15 cellular contexts compared by ENCODE assay signal in genomic region chr1:39877980-39878956, GRCh38. TPM values are rescaled to one million over a fixed set of nuclear protein-coding genes. Genes with fewer than 3 reads are reported as not detected.
A peak's percentile ranks its signal among the peaks of the same experiment; 100 is the strongest.
DNase-seq lines count a peak whose midpoint lies in the region; ATAC-seq, FAIRE-seq and TF ChIP-seq lines count a peak whose summit lies in the region.
"Had no signal": no experiment of that assay in that cellular context is flagged by ENCODE, and none has a peak within 500 bp of the region (broad histone marks: within the 10 kb centered on the region; RNA-seq: fewer than 3 reads in every experiment).

No MANE protein-coding gene starts in this region.

- peak overlapping the region; percentile 21 for H3K27ac Mint-ChIP-seq in CD4-positive, alpha-beta T cell
- peak overlapping the region; percentile 32 for H3K27ac Mint-ChIP-seq in mesothelial cell of epicardium
- H3K27ac Mint-ChIP-seq: activated CD4-positive, alpha-beta T cell treated with anti-CD3 and anti-CD28 coated beads, Interleukin-2, amount 10 ng/mL, durations not matched to agents 7 days and 5 days; stimulated activated naive CD8-positive, alpha-beta T cell treated with anti-CD3 and anti-CD28 coated beads, Interleukin-15, Interleukin-2, amounts not matched to agents 100 ng/mL and 50 ng/mL, for 24 hours had no signal

- intact Hi-C loops in CD4-positive, alpha-beta T cell (cut with DNase I, micrococcal nuclease), result no loop called here

- H3K23ac ChIP-seq in H1 (ENCODE audit: insufficient read length), result no peak overlapping the region

- no peak for TF ChIP-seq POLR2A in H1 (IDR thresholded peaks at IDR 0.05; ENCODE audit: control extremely low read depth in 1 of 2, low read depth in 2 of 2, low read length in 2 of 2)

- no peak overlapping the region for H3K27ac ChIP-seq in CD4-positive, alpha-beta T cell (ENCODE audit: low read depth, low read length)
- H3K27ac ChIP-seq in H1 (ENCODE audit: low read depth, low read length), result no peak overlapping the region

- H3K9ac ChIP-seq in Loucy (ENCODE audit: low read depth, low read length, poor library complexity, severe bottlenecking) (peak overlapping the region; percentile 42), H1 (replicated peaks in 1 of 4; ENCODE audit: extremely low read depth in 1 of 4, low read depth in 3 of 4, low read length in 3 of 4) (no peak overlapping the region)

- H3K4me3 ChIP-seq in Loucy (ENCODE audit: low read length, poor library complexity, severe bottlenecking) (peak overlapping the region; percentile 53), H1 (ENCODE audit: extremely low read depth in 1 of 4, insufficient read depth in 2 of 4, low read depth in 3 of 4, low read length in 4 of 4) (peak overlapping the region in 1 of 4 experiments; percentile 2; a peak in 1 of 8 replicates)
- H3K4me3 ChIP-seq: esophagus squamous epithelium had no signal

- DNase-seq in CD4-positive, alpha-beta T cell, result no peak
- DNase-seq in H1 (ENCODE audit: low read depth in 1 of 2, low spot score in 2 of 2), result no peak
- DNase-seq in mesothelial cell of epicardium (ENCODE audit: low spot score in 2 of 2, unreplicated experiment in 2 of 2), result no peak
- no peak for DNase-seq in GF-D8 (lab: John Stamatoyannopoulos, UW)
- no peak for DNase-seq in amygdala (lab: John Stamatoyannopoulos, UW)
- DNase-seq in H4 (ENCODE audit: low spot score), result no peak
- DNase-seq: activated CD4-positive, alpha-beta T cell treated with anti-CD3 and anti-CD28 coated beads, Interleukin-2, amount 10 ng/mL, durations not matched to agents 7 days and 5 days; amniotic stem cell; DMS 273 treated with DMSO at 0.1 percent for 48 hours; esophagus squamous epithelium; NCI-H1694; NCI-H748 treated with DMSO at 0.1 percent for 48 hours had no signal

- H2AFZ ChIP-seq in Loucy (ENCODE audit: low read length), result no peak overlapping the region
- no peak overlapping the region for H2AFZ ChIP-seq in H1 (ENCODE audit: low read length)

- H3K9me3 ChIP-seq in CD4-positive, alpha-beta T cell (ENCODE audit: control insufficient read depth, low read length), result no peaks in the 10 kb centered on the region
- H3K9me3 ChIP-seq in Loucy (ENCODE audit: insufficient read depth, low read depth, low read length), result no peaks in the 10 kb centered on the region
- H3K9me3 ChIP-seq in H1 (ENCODE audit: insufficient read depth in 2 of 2, low read depth in 1 of 2, low read length in 1 of 2), result no peaks in the 10 kb centered on the region
- H3K9me3 ChIP-seq: esophagus squamous epithelium had no signal

- peak overlapping the region; percentile 70 for H3K4me2 ChIP-seq in Loucy (ENCODE audit: low read depth, low read length, poor library complexity, severe bottlenecking)
- peak overlapping the region; percentile 18 to 40; a peak in 2 of 4 replicates for H3K4me2 ChIP-seq in H1 (ENCODE audit: insufficient read depth in 1 of 2, low read depth in 2 of 2, low read length in 2 of 2)

- H3F3A ChIP-seq in Loucy (ENCODE audit: low read depth), result no peaks in the 10 kb centered on the region; the same call in 1 of the 2 replicates

- peaks cover 5% of the 10 kb centered on the region; the same call in 1 of the 2 replicates for H3K23me2 ChIP-seq in H1 (ENCODE audit: low read depth, low read length)

- H3K27me3 ChIP-seq in CD4-positive, alpha-beta T cell (ENCODE audit: control insufficient read depth, insufficient read depth, low read length), result no peaks in the 10 kb centered on the region
- H3K27me3 ChIP-seq in Loucy (ENCODE audit: insufficient read depth, low read length, poor library complexity, severe bottlenecking) (no peaks in the 10 kb centered on the region), H1 (replicated peaks in 1 of 4; ENCODE audit: control insufficient read depth in 3 of 4, extremely low read depth in 1 of 4, insufficient read depth in 3 of 4, low read length in 3 of 4) (no peaks in the 10 kb centered on the region)
- H3K27me3 ChIP-seq: esophagus squamous epithelium had no signal

- peaks cover 3% of the 10 kb centered on the region for H3K79me1 ChIP-seq in H1 (ENCODE audit: low read depth, low read length)

- peak overlapping the region; percentile 20 for H3K4me3 Mint-ChIP-seq in CD4-positive, alpha-beta T cell
- H3K4me3 Mint-ChIP-seq in mesothelial cell of epicardium, result no peak overlapping the region
- H3K4me3 Mint-ChIP-seq: activated CD4-positive, alpha-beta T cell treated with anti-CD3 and anti-CD28 coated beads, Interleukin-2, amount 10 ng/mL, durations not matched to agents 7 days and 5 days; stimulated activated naive CD8-positive, alpha-beta T cell treated with anti-CD3 and anti-CD28 coated beads, Interleukin-15, Interleukin-2, amounts not matched to agents 100 ng/mL and 50 ng/mL, for 24 hours had no signal

- H3K36me3 ChIP-seq in Loucy (ENCODE audit: insufficient read depth, low read length) (no peaks in the 10 kb centered on the region), H1 (ENCODE audit: control insufficient read depth in 2 of 4, insufficient read depth in 4 of 4, low read length in 3 of 4) (peaks cover 4 to 6% (median 6%) of the 10 kb centered on the region in 4 experiments; a peak in 5 of 8 replicates)

- H4K91ac ChIP-seq in H1 (replicated peaks; ENCODE audit: insufficient read length, low read length), result no peak overlapping the region

- no peaks in the 10 kb centered on the region for H3K27me3 Mint-ChIP-seq in CD4-positive, alpha-beta T cell
- H3K27me3 Mint-ChIP-seq in mesothelial cell of epicardium (ENCODE audit: low read depth), result no peaks in the 10 kb centered on the region
- H3K27me3 Mint-ChIP-seq: activated CD4-positive, alpha-beta T cell treated with anti-CD3 and anti-CD28 coated beads, Interleukin-2, amount 10 ng/mL, durations not matched to agents 7 days and 5 days; stimulated activated naive CD8-positive, alpha-beta T cell treated with anti-CD3 and anti-CD28 coated beads, Interleukin-15, Interleukin-2, amounts not matched to agents 100 ng/mL and 50 ng/mL, for 24 hours had no signal

- H2BK15ac ChIP-seq in H1 (ENCODE audit: low read length), result no peak overlapping the region

- CTCF ChIA-PET in CD4-positive, alpha-beta T cell (lab: Charles Lee), result interaction anchor here (0.7 kb wide), 1 partner anchor 96 kb away, joined by 3 read pairs; no protein-coding TSS in a partner anchor
- CTCF ChIA-PET in H1 (lab: Charles Lee; ENCODE audit: partially characterized antibody), result interaction anchor here (0.7 to 2.9 kb wide), 6 partner anchors 14 to 39 kb away, joined by 3 to 9 read pairs (median 4); no protein-coding TSS in a partner anchor

- no peaks in the 10 kb centered on the region for H3K9me3 Mint-ChIP-seq in CD4-positive, alpha-beta T cell
- H3K9me3 Mint-ChIP-seq in mesothelial cell of epicardium, result no peaks in the 10 kb centered on the region
- H3K9me3 Mint-ChIP-seq: activated CD4-positive, alpha-beta T cell treated with anti-CD3 and anti-CD28 coated beads, Interleukin-2, amount 10 ng/mL, durations not matched to agents 7 days and 5 days; stimulated activated naive CD8-positive, alpha-beta T cell treated with anti-CD3 and anti-CD28 coated beads, Interleukin-15, Interleukin-2, amounts not matched to agents 100 ng/mL and 50 ng/mL, for 24 hours had no signal

- no peak for TF ChIP-seq EP300 in H1 (IDR thresholded peaks at IDR 0.05; ENCODE audit: borderline replicate concordance in 1 of 2, low read depth in 2 of 2, low read length in 2 of 2)

- H3K56ac ChIP-seq in H1 (replicated peaks; ENCODE audit: insufficient read length, low read depth, low read length), result no peak overlapping the region

- H2BK120ac ChIP-seq in H1 (replicated peaks; ENCODE audit: low read depth, low read length), result no peak overlapping the region

- no peak overlapping the region; the same call in 1 of the 2 replicates for H3K18ac ChIP-seq in H1 (ENCODE audit: extremely low read depth, low read length)

- FAIRE-seq in H1 (lab: Jason Lieb, UNC), result no peak

- no peaks in the 10 kb centered on the region for H3K9me2 ChIP-seq in Loucy (replicated peaks; ENCODE audit: low read depth, low read length)

- no peak overlapping the region for H2BK20ac ChIP-seq in H1 (ENCODE audit: low read length)

- H3K79me2 ChIP-seq in Loucy (ENCODE audit: insufficient read depth, low read length) (peaks cover 96% of the 10 kb centered on the region), H1 (ENCODE audit: control insufficient read depth in 1 of 2, insufficient read depth in 2 of 2, low read length in 2 of 2) (peaks cover 24 to 90% of the 10 kb centered on the region in 2 experiments)

- no peak for TF ChIP-seq CTCF in CD4-positive, alpha-beta T cell (IDR thresholded peaks at IDR 0.05)
- no peak for TF ChIP-seq CTCF in Loucy (conservative IDR thresholded peaks at IDR 0.05; ENCODE audit: low read length)
- no peak for TF ChIP-seq CTCF in H1 (IDR thresholded peaks at IDR 0.05; ENCODE audit: control extremely low read depth in 1 of 3, insufficient read depth in 1 of 3, low read depth in 1 of 3, low read length in 3 of 3)
- no peak for TF ChIP-seq CTCF in mesothelial cell of epicardium (IDR thresholded peaks at IDR 0.05; ENCODE audit: unreplicated experiment)

- no peak overlapping the region for H4K5ac ChIP-seq in H1 (ENCODE audit: insufficient read length, low read depth, low read length)

- ATAC-seq in CD4-positive, alpha-beta T cell (ENCODE audit: poor library complexity), result no peak
- ATAC-seq in GM18502 (IDR thresholded peaks at IDR 0.05; ENCODE audit: poor library complexity, unreplicated experiment), result no peak

- H2AK5ac ChIP-seq in H1 (ENCODE audit: low read depth, low read length), result no peak overlapping the region

- H2BK5ac ChIP-seq in H1 (ENCODE audit: low read depth, low read length), result no peak overlapping the region

- H3K4ac ChIP-seq in H1 (replicated peaks; ENCODE audit: insufficient read length, low read depth, low read length), result no peak overlapping the region

- H3K36me3 Mint-ChIP-seq in CD4-positive, alpha-beta T cell (ENCODE audit: low read depth), result peaks cover 24% of the 10 kb centered on the region
- H3K36me3 Mint-ChIP-seq in mesothelial cell of epicardium, result peaks cover 6% of the 10 kb centered on the region

- H3K4me1 Mint-ChIP-seq in CD4-positive, alpha-beta T cell (ENCODE audit: low read depth), result peaks cover 60% of the 10 kb centered on the region
- H3K4me1 Mint-ChIP-seq in mesothelial cell of epicardium, result peaks cover 27% of the 10 kb centered on the region

- H3K14ac ChIP-seq in H1 (ENCODE audit: insufficient read length), result no peak overlapping the region

- H4K8ac ChIP-seq in H1 (ENCODE audit: extremely low read depth, insufficient read depth, low read length), result no peak overlapping the region

- H3K4me1 ChIP-seq in Loucy (ENCODE audit: insufficient read depth, low read length, poor library complexity, severe bottlenecking) (peaks cover 61% of the 10 kb centered on the region), H1 (replicated peaks in 1 of 4; ENCODE audit: control insufficient read depth in 3 of 4, insufficient read depth in 4 of 4, low read length in 3 of 4) (peaks cover 1 to 6% (median 4%) of the 10 kb centered on the region in 4 experiments; a peak in 4 of 7 replicates)

- no peak overlapping the region for H2BK12ac ChIP-seq in H1 (ENCODE audit: low read depth, low read length)

- POLR2A ChIA-PET in CD4-positive, alpha-beta T cell (lab: Charles Lee), result no interaction called here
- POLR2A ChIA-PET in H1 (lab: Charles Lee; ENCODE audit: partially characterized antibody), result interaction anchor here (0.5 to 1.5 kb wide), 4 partner anchors 15 to 63 kb away, joined by 3 to 10 read pairs (median 6); partner anchors contain the start of gene MYCL

- WGBS in H1 (ENCODE audit: extremely low coverage in 1 of 2, insufficient coverage in 1 of 2, insufficient read length in 1 of 2, insufficient replicate concordance in 2 of 2, low coverage in 1 of 2, low lambda C conversion rate in 2 of 2, missing lambda C conversion rate in 1 of 2), 2 experiments, result 91% methylated on average over 2 of the region's 2 CpGs; no CpG with 5 or more reads in 1 of the 2 experiments

- no peak for TF ChIP-seq RAD21 in H1 (IDR thresholded peaks at IDR 0.05 in 1 of 2, conservative IDR thresholded peaks at IDR 0.05 in 1 of 2; ENCODE audit: low read depth in 2 of 2, low read length in 2 of 2)

- H4K20me1 ChIP-seq in Loucy (ENCODE audit: insufficient read depth, low read length, poor library complexity, severe bottlenecking) (peaks cover 54% of the 10 kb centered on the region), H1 (replicated peaks in 1 of 2; ENCODE audit: control insufficient read depth in 1 of 2, insufficient read depth in 2 of 2, low read length in 2 of 2) (peaks cover 11 to 14% of the 10 kb centered on the region in 2 experiments)

RNA-seq across cellular contexts. Expression of gene TRIT1, which starts 5.0 kb away (rescaled TPM):
- total RNA-seq in CD4-positive, alpha-beta T cell, result 1 to 10 TPM; 4.0 to 4.4 TPM
- total RNA-seq in H1 (2021; fragmentation: NEBNext Ultra II Directional; extraction: Animal tissue kit (Norgen Biotek cat#: 25700)), result 30.3 and 32.3 TPM in 2 replicates
- 9.1 and 11.1 TPM in 2 replicates for polyA plus RNA-seq in H1 (2011; rRNA removed)
- 22.2 TPM for polyA plus RNA-seq in H1 (2011; cell fraction: cytosol; rRNA removed)
- polyA plus RNA-seq in H1 (2011; cell fraction: nucleus; rRNA removed), result 23.2 TPM
- 22.2 to 27.8 TPM (median 23.6 TPM) in 4 replicates for polyA plus RNA-seq in H1 (2012, experiment 1 of 2)
- 2.6 TPM for polyA plus RNA-seq in H1 (2012, experiment 2 of 2)
- polyA plus RNA-seq in H1 (2013, experiment 1 of 2), result 25.3 TPM
- polyA plus RNA-seq in H1 (2013, experiment 2 of 2), result 24.9 TPM
- 19.7 and 28.6 TPM in 2 replicates for polyA minus RNA-seq in H1 (2011; rRNA and poly(A)+ RNA removed)
- polyA minus RNA-seq in H1 (2011; cell fraction: cytosol; rRNA and poly(A)+ RNA removed), result 17.6 TPM
- polyA minus RNA-seq in H1 (2011; cell fraction: nucleus; rRNA and poly(A)+ RNA removed), result 39.2 TPM
- total RNA-seq in mesothelial cell of epicardium, result 38.6 to 40.3 TPM (median 39.5 TPM) in 3 replicates
- 24.4 and 28.1 TPM in 2 replicates for total RNA-seq in H4 (2014; rRNA removed; shearing (Covaris generic))

RNA-seq across cellular contexts. Expression of gene MYCL, which starts 23.4 kb away (rescaled TPM):
- under 1 TPM; 0.08 to 0.50 TPM for total RNA-seq in CD4-positive, alpha-beta T cell
- 28.8 and 29.9 TPM in 2 replicates for total RNA-seq in H1 (2021; fragmentation: NEBNext Ultra II Directional; extraction: Animal tissue kit (Norgen Biotek cat#: 25700))
- polyA plus RNA-seq in H1 (2011; rRNA removed), result 20.3 and 30.3 TPM in 2 replicates
- 31.1 TPM for polyA plus RNA-seq in H1 (2011; cell fraction: cytosol; rRNA removed)
- polyA plus RNA-seq in H1 (2011; cell fraction: nucleus; rRNA removed), result 25.5 TPM
- 19.1 to 20.7 TPM (median 20.2 TPM) in 4 replicates for polyA plus RNA-seq in H1 (2012, experiment 1 of 2)
- 25.3 TPM for polyA plus RNA-seq in H1 (2012, experiment 2 of 2)
- 18.5 TPM for polyA plus RNA-seq in H1 (2013, experiment 1 of 2)
- polyA plus RNA-seq in H1 (2013, experiment 2 of 2), result 18.8 TPM
- 20.0 and 29.7 TPM in 2 replicates for polyA minus RNA-seq in H1 (2011; rRNA and poly(A)+ RNA removed)
- 19.9 TPM for polyA minus RNA-seq in H1 (2011; cell fraction: cytosol; rRNA and poly(A)+ RNA removed)
- polyA minus RNA-seq in H1 (2011; cell fraction: nucleus; rRNA and poly(A)+ RNA removed), result 35.5 TPM
- total RNA-seq in mesothelial cell of epicardium, result 25.0 to 27.2 TPM (median 25.5 TPM) in 3 replicates
- not detected in 2 replicates for total RNA-seq in H4 (2014; rRNA removed; shearing (Covaris generic))
- total RNA-seq: activated CD4-positive, alpha-beta T cell treated with anti-CD3 and anti-CD28 coated beads, Interleukin-2, amount 10 ng/mL, durations not matched to agents 7 days and 5 days had no signal

Comparison
In these comparisons a context has a peak if more than half of its experiments do, and no peak if none do; other contexts are left out.
1. RNA of gene MYCL, which starts 23.4 kb away (total RNA-seq): 28.8 to 29.9 TPM in H1 and 25.0 to 27.2 TPM in mesothelial cell of epicardium; 0.08 to 0.50 TPM in CD4-positive, alpha-beta T cell and not detected in H4; every median in the first group is over 10 times any median in the second.